Comparison of ENCODE assay signal across 20 cellular contexts in genomic region chr2:72497761-72498160, GRCh38.
DNase-seq lines count a peak whose midpoint lies in the region; ATAC-seq, FAIRE-seq and TF ChIP-seq lines count a peak whose summit lies in the region.
"Had no signal": no experiment of that assay in that cellular context is flagged by ENCODE, and none has a peak within 500 bp of the region (broad histone marks: within the 10 kb centered on the region; RNA-seq: fewer than 3 reads in every experiment).

No MANE protein-coding gene starts in this region.

- TF ChIP-seq POLR2A in A549 (IDR thresholded peaks at IDR 0.05; ENCODE audit: low read length), result no peak

- no peak overlapping the region for H2AFZ ChIP-seq in fibroblast of lung (ENCODE audit: low read length)
- no peak overlapping the region for H2AFZ ChIP-seq in MM.1S (ENCODE audit: low read length)

- DNase-seq in A549 (ENCODE audit: low read depth in 1 of 2, low spot score in 1 of 2) (no peak), ELR (ENCODE audit: low read depth) (peak; percentile 5), NCI-H69 (lab: John Stamatoyannopoulos, UW) (peak; percentile 3), fibroblast of lung (ENCODE audit: low read depth in 2 of 2) (peak; percentile 15 to 55), MM.1S (no peak), mucosa of gallbladder (ENCODE audit: low spot score) (no peak)
- no peak for DNase-seq in activated effector memory CD4-positive, alpha-beta T cell treated with Interleukin-2 at 50 U/mL for 16 hours
- DNase-seq in activated naive CD4-positive, alpha-beta T cell treated with Interleukin-2 at 50 U/mL for 16 hours, result no peak
- DNase-seq: 8988T; COR-L47; GOT3; HFFc6; NCI-H1105 treated with DMSO at 0.1 percent for 48 hours; NCI-H1694 treated with DMSO at 0.1 percent for 48 hours; NCI-H446; NK-92 treated with Interleukin-12 subunit alpha and Interleukin-12 subunit beta, amount 100 ng/mL, for 24 hours; OCI-M1; SHP77 treated with DMSO at 0.1 percent for 48 hours had no signal

- no peak for TF ChIP-seq RAD21 in A549 (conservative IDR thresholded peaks at IDR 0.05 in 1 of 2, IDR thresholded peaks at IDR 0.05 in 1 of 2)

- no peaks in the 10 kb centered on the region for H4K20me1 ChIP-seq in fibroblast of lung (ENCODE audit: control insufficient read depth, extremely low read depth, insufficient read depth, low read length)
- no peaks in the 10 kb centered on the region for H4K20me1 ChIP-seq in MM.1S (ENCODE audit: insufficient read depth, low read length)

- TF ChIP-seq CTCF in A549 (IDR thresholded peaks at IDR 0.05) (no peak), fibroblast of lung (conservative IDR thresholded peaks at IDR 0.05 in 1 of 2, IDR thresholded peaks at IDR 0.05 in 1 of 2; ENCODE audit: low read depth in 1 of 2, low read length in 2 of 2) (no peak), MM.1S (IDR thresholded peaks at IDR 0.05; ENCODE audit: low read length) (no peak)

- TF ChIP-seq EP300 in A549 (IDR thresholded peaks at IDR 0.05), result no peak

- WGBS in A549 (ENCODE audit: missing lambda C conversion rate), result 72% methylated on average over 2 of the region's 2 CpGs

- no peak for ATAC-seq in A549
- ATAC-seq: SK-N-SH treated with all-trans-retinoic acid at 6 μM for 48 hours had no signal

- POLR2A ChIA-PET in A549 (lab: Yijun Ruan, JAX), result no interaction called here

- no peaks in the 10 kb centered on the region for H3F3A ChIP-seq in MM.1S (ENCODE audit: insufficient read depth, low read length)

- H3K9me2 ChIP-seq in MM.1S (replicated peaks; ENCODE audit: insufficient read depth, low read length), result no peaks in the 10 kb centered on the region

- FAIRE-seq in A549 (lab: Jason Lieb, UNC), result peak; percentile 23

- CTCF ChIA-PET in A549 (lab: Yijun Ruan, JAX), result interaction anchor here (0.5 kb wide), 1 partner anchor 256 kb away, joined by 4 read pairs; no protein-coding TSS in a partner anchor

- no peaks in the 10 kb centered on the region for H3K4me1 ChIP-seq in A549
- no peaks in the 10 kb centered on the region for H3K4me1 ChIP-seq in fibroblast of lung (ENCODE audit: control insufficient read depth, extremely low read depth, insufficient read depth, low read length)
- no peaks in the 10 kb centered on the region for H3K4me1 ChIP-seq in MM.1S (ENCODE audit: low read length)

- no peak overlapping the region for H3K4me2 ChIP-seq in A549
- no peak overlapping the region for H3K4me2 ChIP-seq in fibroblast of lung (ENCODE audit: extremely low read depth, insufficient read depth, low read length)
- no peak overlapping the region for H3K4me2 ChIP-seq in MM.1S (ENCODE audit: low read depth, low read length)
- H3K4me2 ChIP-seq: KMS-11 had no signal

- H3K36me3 ChIP-seq in fibroblast of lung (ENCODE audit: control insufficient read depth, insufficient read depth, low read length) (no peaks in the 10 kb centered on the region), MM.1S (replicated peaks; ENCODE audit: insufficient read depth, low read length) (no peaks in the 10 kb centered on the region)

- no peaks in the 10 kb centered on the region for H3K79me2 ChIP-seq in fibroblast of lung (ENCODE audit: control insufficient read depth, insufficient read depth, low read length)
- H3K79me2 ChIP-seq in MM.1S (ENCODE audit: low read length), result no peaks in the 10 kb centered on the region

- H3K27ac ChIP-seq in A549, result no peak overlapping the region
- no peak overlapping the region for H3K27ac ChIP-seq in fibroblast of lung (ENCODE audit: insufficient read depth, low read length)
- no peak overlapping the region for H3K27ac ChIP-seq in MM.1S (ENCODE audit: low read length)
- H3K27ac ChIP-seq: KMS-11 had no signal

- H3K4me3 ChIP-seq in A549 (no peak overlapping the region), fibroblast of lung (replicated peaks in 1 of 4; ENCODE audit: control extremely low read depth in 1 of 4, insufficient read depth in 1 of 4, low read depth in 3 of 4, low read length in 4 of 4) (no peak overlapping the region), MM.1S (ENCODE audit: low read length) (no peak overlapping the region)

- H3K27me3 ChIP-seq in fibroblast of lung (ENCODE audit: control insufficient read depth, insufficient read depth, low read length), result no peaks in the 10 kb centered on the region
- no peaks in the 10 kb centered on the region for H3K27me3 ChIP-seq in MM.1S (replicated peaks; ENCODE audit: insufficient read depth, low read length)

- H3K9me3 ChIP-seq in A549, result 0 out of 3 replicates have a peak, but pooled peaks cover 3% of the 10 kb centered on the region
- no peaks in the 10 kb centered on the region for H3K9me3 ChIP-seq in fibroblast of lung (ENCODE audit: control insufficient read depth, insufficient read depth, low read depth, low read length)
- no peaks in the 10 kb centered on the region for H3K9me3 ChIP-seq in MM.1S (replicated peaks; ENCODE audit: insufficient read depth, low read length)

- H3K9ac ChIP-seq in fibroblast of lung (ENCODE audit: insufficient read depth, low read length) (no peak overlapping the region), MM.1S (ENCODE audit: low read length) (no peak overlapping the region)
- H3K9ac ChIP-seq: KMS-11 had no signal

TF ChIP-seq in A549, 52 proteins besides CTCF, POLR2A, EP300 and RAD21:
- TF ChIP-seq HOXA7 (CRISPR knock-in tag; IDR thresholded peaks at IDR 0.05) (no peak), CHD2 (IDR thresholded peaks at IDR 0.05; ENCODE audit: low read length, partially characterized antibody) (no peak), HOXB13 (CRISPR knock-in tag; IDR thresholded peaks at IDR 0.05; ENCODE audit: low read depth) (no peak), FOSL2 (IDR thresholded peaks at IDR 0.05) (no peak), FOSL2 (CRISPR knock-in tag; IDR thresholded peaks at IDR 0.05) (peak; percentile 50)

Comparison
In these comparisons a context has a peak if more than half of its experiments do, and no peak if none do; other contexts are left out.
1. DNase-seq: peak in ELR (single experiment), NCI-H69 (single experiment) and fibroblast of lung (2 of 2); none in A549 (0 of 2), activated effector memory CD4-positive, alpha-beta T cell treated with Interleukin-2 at 50 U/mL for 16 hours (single experiment), MM.1S (single experiment), activated naive CD4-positive, alpha-beta T cell treated with Interleukin-2 at 50 U/mL for 16 hours (single experiment) and mucosa of gallbladder (single experiment).